1 cellular context compared by ENCODE assay signal in genomic region chrX:106649523-106650428, GRCh38.
TF ChIP-seq lines count a peak whose summit lies in the region.

No MANE protein-coding gene starts in this region.

TF ChIP-seq in SK-N-SH treated with all-trans-retinoic acid at 6 μM for 48 hours, 23 proteins besides CTCF, POLR2A, EP300 and RAD21 (continued from another document):
- TF ChIP-seq CSRNP3 (CRISPR knock-in tag; IDR thresholded peaks at IDR 0.05): no peak
- no peak for TF ChIP-seq ZNF70 (CRISPR knock-in tag; IDR thresholded peaks at IDR 0.05)
- no peak for TF ChIP-seq CSDC2 (CRISPR knock-in tag; IDR thresholded peaks at IDR 0.05)
- TF ChIP-seq TCF4 (CRISPR knock-in tag; IDR thresholded peaks at IDR 0.05; ENCODE audit: borderline replicate concordance): no peak
